Comparison of ENCODE assay signal across 1 cellular context in genomic region chr10:12403119-12403518, GRCh38.
TF ChIP-seq lines count a peak whose summit lies in the region.

No MANE protein-coding gene starts in this region.

TF ChIP-seq in GM12878, 131 proteins besides CTCF, POLR2A, EP300 and RAD21:
- TF ChIP-seq TCF3 (IDR thresholded peaks at IDR 0.05; ENCODE audit: borderline replicate concordance, insufficient read depth, low read depth, low read length) (no peak), BHLHE40 (IDR thresholded peaks at IDR 0.05; ENCODE audit: borderline replicate concordance in 1 of 2, low read depth in 2 of 2, low read length in 1 of 2) (no peak), ATF3 (IDR thresholded peaks at IDR 0.05; ENCODE audit: borderline replicate concordance, extremely low read depth, low read depth, low read length) (no peak), SREBF1 (IDR thresholded peaks at IDR 0.05; ENCODE audit: low read length) (no peak), ZNF687 (IDR thresholded peaks at IDR 0.05) (no peak), IRF5 (IDR thresholded peaks at IDR 0.05; ENCODE audit: borderline replicate concordance) (no peak), SRF (IDR thresholded peaks at IDR 0.05; ENCODE audit: low read depth in 2 of 2, low read length in 2 of 2) (no peak), SIN3A (IDR thresholded peaks at IDR 0.05; ENCODE audit: low read depth, low read length) (no peak)
